In the genomic region with DNA sequence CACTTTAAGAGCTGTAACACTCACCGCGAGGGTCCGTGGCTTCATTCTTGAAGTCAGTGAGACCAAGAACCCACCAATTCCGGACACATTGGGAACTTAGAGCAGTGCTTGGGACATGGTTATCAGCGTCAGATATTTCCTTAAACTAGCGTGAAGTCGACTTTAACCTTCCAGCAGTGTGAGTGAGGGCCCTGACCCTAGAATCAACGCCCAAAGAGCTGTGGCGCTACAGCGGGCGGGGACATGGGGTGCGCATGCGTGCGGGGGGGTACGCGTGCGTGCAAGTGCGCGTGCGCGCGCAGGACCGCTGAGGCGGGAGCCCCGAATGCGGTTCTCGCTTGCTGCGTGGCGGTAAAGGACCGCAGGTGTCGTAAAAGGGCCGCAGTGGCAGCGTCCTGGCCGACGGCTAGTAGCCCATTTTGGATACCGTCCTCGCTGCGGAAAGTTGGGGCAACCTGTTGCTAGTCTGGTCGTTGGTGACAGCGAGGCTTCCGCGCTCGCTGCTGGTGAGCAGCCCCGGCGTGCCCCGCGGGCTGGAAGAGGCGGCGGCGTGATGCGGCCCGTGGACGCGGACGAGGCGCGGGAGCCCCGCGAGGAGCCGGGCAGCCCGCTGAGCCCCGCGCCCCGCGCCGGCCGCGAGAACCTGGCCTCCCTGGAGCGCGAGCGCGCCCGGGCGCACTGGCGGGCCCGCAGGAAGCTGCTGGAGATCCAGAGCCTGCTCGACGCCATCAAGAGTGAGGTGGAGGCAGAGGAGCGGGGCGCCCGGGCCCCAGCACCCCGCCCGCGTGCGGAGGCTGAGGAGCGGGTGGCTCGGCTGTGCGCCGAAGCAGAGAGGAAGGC, we compare ENCODE assay signal across 1 cellular context.
TF ChIP-seq lines count a peak whose summit lies in the region.

No MANE protein-coding gene starts in this region.

TF ChIP-seq in HepG2, 621 proteins besides CTCF, POLR2A, EP300 and RAD21 (continued from another document and continues in another):
- no peak; the same call in 1 of the 2 replicates for TF ChIP-seq ZNF275 (CRISPR knock-in tag; IDR thresholded peaks at IDR 0.05; ENCODE audit: borderline replicate concordance)
- TF ChIP-seq ZNF788 (CRISPR knock-in tag; IDR thresholded peaks at IDR 0.05; ENCODE audit: borderline replicate concordance), result peak; percentile 91
- no peak for TF ChIP-seq SNRNP70 (IDR thresholded peaks at IDR 0.05; ENCODE audit: low read depth, low read length)
- no peak for TF ChIP-seq HNF1A (IDR thresholded peaks at IDR 0.05; ENCODE audit: low read depth)
- TF ChIP-seq HNF1A (CRISPR knock-in tag; IDR thresholded peaks at IDR 0.05; ENCODE audit: borderline replicate concordance), result 0 out of 2 replicates have a peak, but pooled peaks have one; percentile 41
- TF ChIP-seq, protein P1, sequence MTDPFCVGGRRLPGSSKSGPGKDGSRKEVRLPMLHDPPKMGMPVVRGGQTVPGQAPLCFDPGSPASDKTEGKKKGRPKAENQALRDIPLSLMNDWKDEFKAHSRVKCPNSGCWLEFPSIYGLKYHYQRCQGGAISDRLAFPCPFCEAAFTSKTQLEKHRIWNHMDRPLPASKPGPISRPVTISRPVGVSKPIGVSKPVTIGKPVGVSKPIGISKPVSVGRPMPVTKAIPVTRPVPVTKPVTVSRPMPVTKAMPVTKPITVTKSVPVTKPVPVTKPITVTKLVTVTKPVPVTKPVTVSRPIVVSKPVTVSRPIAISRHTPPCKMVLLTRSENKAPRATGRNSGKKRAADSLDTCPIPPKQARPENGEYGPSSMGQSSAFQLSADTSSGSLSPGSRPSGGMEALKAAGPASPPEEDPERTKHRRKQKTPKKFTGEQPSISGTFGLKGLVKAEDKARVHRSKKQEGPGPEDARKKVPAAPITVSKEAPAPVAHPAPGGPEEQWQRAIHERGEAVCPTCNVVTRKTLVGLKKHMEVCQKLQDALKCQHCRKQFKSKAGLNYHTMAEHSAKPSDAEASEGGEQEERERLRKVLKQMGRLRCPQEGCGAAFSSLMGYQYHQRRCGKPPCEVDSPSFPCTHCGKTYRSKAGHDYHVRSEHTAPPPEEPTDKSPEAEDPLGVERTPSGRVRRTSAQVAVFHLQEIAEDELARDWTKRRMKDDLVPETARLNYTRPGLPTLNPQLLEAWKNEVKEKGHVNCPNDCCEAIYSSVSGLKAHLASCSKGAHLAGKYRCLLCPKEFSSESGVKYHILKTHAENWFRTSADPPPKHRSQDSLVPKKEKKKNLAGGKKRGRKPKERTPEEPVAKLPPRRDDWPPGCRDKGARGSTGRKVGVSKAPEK (CRISPR knock-in tag; IDR thresholded peaks at IDR 0.05; ENCODE audit: borderline replicate concordance), result no peak
- peak; percentile 38; the same call in 1 of the 2 replicates for TF ChIP-seq ZBTB33 (CRISPR knock-in tag; IDR thresholded peaks at IDR 0.05)
- TF ChIP-seq STAG1 (CRISPR knock-in tag; IDR thresholded peaks at IDR 0.05), result no peak; the same call in 1 of the 2 replicates
- TF ChIP-seq DZIP1 (CRISPR knock-in tag; IDR thresholded peaks at IDR 0.05), result peak; percentile 74; the same call in 1 of the 2 replicates
- peak; percentile 72 for TF ChIP-seq IRF9 (CRISPR knock-in tag; IDR thresholded peaks at IDR 0.05; ENCODE audit: borderline replicate concordance)
- no peak for TF ChIP-seq MBNL3 (CRISPR knock-in tag; conservative IDR thresholded peaks at IDR 0.05)
- TF ChIP-seq FLYWCH1 (CRISPR knock-in tag; IDR thresholded peaks at IDR 0.05), result no peak
- TF ChIP-seq DDIT3 (CRISPR knock-in tag; IDR thresholded peaks at IDR 0.05), result no peak
- peak; percentile 93 for TF ChIP-seq ARID2 (CRISPR knock-in tag; IDR thresholded peaks at IDR 0.05; ENCODE audit: borderline replicate concordance)
- no peak for TF ChIP-seq ZNF644 (CRISPR knock-in tag; IDR thresholded peaks at IDR 0.05; ENCODE audit: low read depth)
- peak; percentile 77 for TF ChIP-seq YEATS4 (CRISPR knock-in tag; IDR thresholded peaks at IDR 0.05; ENCODE audit: borderline replicate concordance)
- no peak for TF ChIP-seq FOXA1 (IDR thresholded peaks at IDR 0.05)
- TF ChIP-seq FOXA1 (CRISPR knock-in tag; IDR thresholded peaks at IDR 0.05), result peak; percentile 39; the same call in 1 of the 2 replicates
- TF ChIP-seq U2AF2 (IDR thresholded peaks at IDR 0.05; ENCODE audit: low read depth, low read length), result no peak
- no peak for TF ChIP-seq PTBP1 (IDR thresholded peaks at IDR 0.05; ENCODE audit: low read depth, low read length, poor library complexity, severe bottlenecking)
- TF ChIP-seq ZBTB46 (CRISPR knock-in tag; IDR thresholded peaks at IDR 0.05; ENCODE audit: borderline replicate concordance), result no peak
- TF ChIP-seq, protein P2, sequence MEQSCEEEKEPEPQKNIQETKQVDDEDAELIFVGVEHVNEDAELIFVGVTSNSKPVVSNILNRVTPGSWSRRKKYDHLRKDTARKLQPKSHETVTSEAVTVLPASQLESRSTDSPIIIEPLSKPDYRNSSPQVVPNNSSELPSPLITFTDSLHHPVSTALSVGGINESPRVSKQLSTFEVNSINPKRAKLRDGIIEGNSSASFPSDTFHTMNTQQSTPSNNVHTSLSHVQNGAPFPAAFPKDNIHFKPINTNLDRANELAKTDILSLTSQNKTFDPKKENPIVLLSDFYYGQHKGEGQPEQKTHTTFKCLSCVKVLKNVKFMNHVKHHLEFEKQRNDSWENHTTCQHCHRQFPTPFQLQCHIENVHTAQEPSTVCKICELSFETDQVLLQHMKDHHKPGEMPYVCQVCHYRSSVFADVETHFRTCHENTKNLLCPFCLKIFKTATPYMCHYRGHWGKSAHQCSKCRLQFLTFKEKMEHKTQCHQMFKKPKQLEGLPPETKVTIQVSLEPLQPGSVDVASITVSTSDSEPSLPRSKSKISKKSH (CRISPR knock-in tag; IDR thresholded peaks at IDR 0.05; ENCODE audit: borderline replicate concordance), result peak; percentile 7; the same call in 1 of the 2 replicates
- TF ChIP-seq, protein P3, sequence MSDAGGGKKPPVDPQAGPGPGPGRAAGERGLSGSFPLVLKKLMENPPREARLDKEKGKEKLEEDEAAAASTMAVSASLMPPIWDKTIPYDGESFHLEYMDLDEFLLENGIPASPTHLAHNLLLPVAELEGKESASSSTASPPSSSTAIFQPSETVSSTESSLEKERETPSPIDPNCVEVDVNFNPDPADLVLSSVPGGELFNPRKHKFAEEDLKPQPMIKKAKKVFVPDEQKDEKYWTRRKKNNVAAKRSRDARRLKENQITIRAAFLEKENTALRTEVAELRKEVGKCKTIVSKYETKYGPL (CRISPR knock-in tag; IDR thresholded peaks at IDR 0.05), result 0 out of 2 replicates have a peak, but pooled peaks have one; percentile 13
- no peak for TF ChIP-seq STAT6 (CRISPR knock-in tag; IDR thresholded peaks at IDR 0.05; ENCODE audit: borderline replicate concordance)
- peak; percentile 77 for TF ChIP-seq ZNF709 (CRISPR knock-in tag; IDR thresholded peaks at IDR 0.05)
- TF ChIP-seq REL (CRISPR knock-in tag; conservative IDR thresholded peaks at IDR 0.05), result peak; percentile 89
